Comparison of ENCODE assay signal across 27 cellular contexts in the genomic region with DNA sequence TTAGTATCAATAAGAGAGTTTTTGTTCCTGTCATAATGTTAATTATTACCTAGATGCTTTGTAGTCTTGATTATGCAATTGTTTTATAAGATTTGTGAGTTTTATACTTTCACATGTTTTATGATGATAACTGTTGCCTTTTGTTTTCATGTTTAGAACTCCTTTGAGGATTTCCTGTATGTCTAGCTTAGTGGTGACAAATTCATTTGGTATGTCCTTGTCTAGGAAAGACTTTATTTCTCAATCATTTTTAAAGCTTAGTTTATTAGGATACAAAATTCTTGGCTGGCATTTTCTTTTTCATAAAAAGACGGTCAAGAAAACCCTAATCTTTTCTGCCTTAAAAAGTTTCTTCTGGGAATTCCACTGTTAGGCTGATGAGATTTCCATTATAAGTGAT.
"Had no signal": no experiment of that assay in that cellular context is flagged by ENCODE, and none has a peak within 500 bp of the region (broad histone marks: within the 10 kb centered on the region; RNA-seq: fewer than 3 reads in every experiment).

No MANE protein-coding gene starts in this region.

- H3K9me3 ChIP-seq: body of pancreas, testis had no signal

- H3K27me3 ChIP-seq: body of pancreas, cardiac muscle cell, left lung, testis, transverse colon had no signal

- H3K4me1 Mint-ChIP-seq: activated B cell treated with CpG ODN at 0.5 μM for 24 hours, T-helper 17 cell had no signal

- H3K27ac Mint-ChIP-seq: activated B cell treated with CpG ODN at 0.5 μM for 24 hours; activated CD8-positive, alpha-beta T cell treated with anti-CD3 and anti-CD28 coated beads, Interleukin-2, amount 10 ng/mL, durations not matched to agents 7 days and 5 days; activated naive CD8-positive, alpha-beta T cell; natural killer cell treated with Interleukin-12 subunit alpha and Interleukin-12 subunit beta and Interleukin-15 and Interleukin-18, amount 100 ng/mL, for 72 hours; T-helper 17 cell had no signal

- FAIRE-seq: endothelial cell of umbilical vein, islet of Langerhans had no signal

- H3K27ac ChIP-seq: body of pancreas, cardiac muscle cell, coronary artery, left lung, lower lobe of right lung, testis, transverse colon had no signal

- H3K4me3 Mint-ChIP-seq: activated B cell treated with CpG ODN at 0.5 μM for 24 hours; activated CD8-positive, alpha-beta T cell treated with anti-CD3 and anti-CD28 coated beads, Interleukin-2, amount 10 ng/mL, durations not matched to agents 7 days and 5 days; activated naive CD8-positive, alpha-beta T cell; natural killer cell treated with Interleukin-12 subunit alpha and Interleukin-12 subunit beta and Interleukin-15 and Interleukin-18, amount 100 ng/mL, for 72 hours; T-helper 17 cell had no signal

- H3K4me3 ChIP-seq: body of pancreas, cardiac muscle cell, coronary artery, left lung, lower lobe of right lung, mucosa of descending colon, testis, transverse colon had no signal

- H3K36me3 Mint-ChIP-seq: activated naive CD8-positive, alpha-beta T cell had no signal

- DNase-seq: activated B cell treated with CpG ODN at 0.5 μM for 24 hours; activated CD4-positive, alpha-beta T cell treated with anti-CD3 and anti-CD28 coated beads, Interleukin-2, amount 50 U/mL, for 1 hour; activated CD8-positive, alpha-beta T cell treated with anti-CD3 and anti-CD28 coated beads, Interleukin-2, amount 10 ng/mL, durations not matched to agents 7 days and 5 days; activated effector memory CD4-positive, alpha-beta T cell treated with Interleukin-2 at 50 U/mL for 16 hours; activated naive CD4-positive, alpha-beta T cell treated with Interleukin-2 at 50 U/mL for 16 hours; activated T-cell treated with anti-CD3 and anti-CD28 coated beads for 4 hours; anterior cingulate cortex; body of pancreas; cerebellar nuclear complex; left lung; lower lobe of right lung; mesendoderm; mucosa of descending colon; posterior cingulate gyrus; right cardiac atrium; stimulated activated CD4-positive, alpha-beta T cell treated with anti-CD3 and anti-CD28 coated beads, Interleukin-4, amount 100 ng/mL, for 1 hour; stimulated activated naive CD8-positive, alpha-beta T cell treated with anti-CD3 and anti-CD28 coated beads, Interleukin-15, Interleukin-2, amounts not matched to agents 100 U/mL and 50 U/mL, for 24 hours; T-helper 17 cell; T1000; testis; transverse colon had no signal

- ATAC-seq: activated CD8-positive, alpha-beta T cell treated with anti-CD3 and anti-CD28 coated beads, Interleukin-2, amount 10 ng/mL, durations not matched to agents 7 days and 5 days; body of pancreas; left lung; lower lobe of right lung; mucosa of descending colon; natural killer cell treated with Interleukin-12 subunit alpha and Interleukin-12 subunit beta and Interleukin-15 and Interleukin-18, amount 100 ng/mL, for 72 hours; right cardiac atrium; stimulated activated naive CD8-positive, alpha-beta T cell treated with anti-CD3 and anti-CD28 coated beads, Interleukin-15, Interleukin-2, amounts not matched to agents 100 U/mL and 50 U/mL, for 24 hours; T-helper 17 cell had no signal

- H3K4me1 ChIP-seq: body of pancreas, left lung, lower lobe of right lung, testis, transverse colon had no signal

- H3K27me3 Mint-ChIP-seq: activated B cell treated with CpG ODN at 0.5 μM for 24 hours; activated naive CD8-positive, alpha-beta T cell; natural killer cell treated with Interleukin-12 subunit alpha and Interleukin-12 subunit beta and Interleukin-15 and Interleukin-18, amount 100 ng/mL, for 72 hours; T-helper 17 cell had no signal

- H3K36me3 ChIP-seq: cardiac muscle cell, left lung, lower lobe of right lung, transverse colon had no signal
